23 cellular contexts compared by ENCODE assay signal in the genomic region with DNA sequence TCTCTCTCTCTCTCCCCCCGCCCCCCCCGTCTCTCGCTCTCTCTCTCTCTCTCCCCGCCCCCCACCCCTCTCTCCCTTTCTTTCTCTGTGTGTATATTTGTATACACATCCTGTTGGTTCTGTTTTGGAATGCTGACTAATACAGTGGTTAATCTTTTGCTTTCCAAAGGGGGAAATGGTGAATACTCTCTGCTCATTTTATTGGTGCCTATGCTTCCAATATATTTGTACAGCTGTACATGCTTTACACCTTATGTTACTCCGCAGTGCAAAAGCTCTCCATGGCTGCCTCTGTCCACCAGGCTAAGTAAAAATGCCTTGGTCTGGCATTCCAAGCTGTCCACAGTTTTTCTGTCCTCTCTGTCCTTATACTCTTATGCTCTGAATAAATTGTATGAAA.
"Had no signal": no experiment of that assay in that cellular context is flagged by ENCODE, and none has a peak within 500 bp of the region (broad histone marks: within the 10 kb centered on the region; RNA-seq: fewer than 3 reads in every experiment).

No MANE protein-coding gene starts in this region.

- H3K27ac ChIP-seq: brain microvascular endothelial cell, esophagus muscularis mucosa, gastrocnemius medialis, thyroid gland, upper lobe of right lung, VCaP had no signal

- H3K9me3 Mint-ChIP-seq: activated naive CD8-positive, alpha-beta T cell treated with anti-CD3 and anti-CD28 coated beads, Interleukin-2, amount 50 U/mL, for 24 hours; activated T-helper 1 cell treated with anti-CD3 and anti-CD28 coated beads, Interleukin-12 subunit alpha, Interleukin-12 subunit beta, Interleukin-2, Interleukin-4 antibody, amounts not matched to agents 30 ng/mL and 10 ng/mL and 1 ng/mL, durations not matched to agents 14 hours and 24 hours and 36 hours; nephron progenitor cell had no signal

- H3K4me3 Mint-ChIP-seq: activated CD8-positive, alpha-beta T cell treated with anti-CD3 and anti-CD28 coated beads, Interleukin-2, amount 10 ng/mL, durations not matched to agents 7 days and 5 days; activated naive CD8-positive, alpha-beta T cell treated with anti-CD3 and anti-CD28 coated beads, Interleukin-2, amount 50 U/mL, for 24 hours; activated T-helper 1 cell treated with anti-CD3 and anti-CD28 coated beads, Interleukin-12 subunit alpha, Interleukin-12 subunit beta, Interleukin-2, Interleukin-4 antibody, amounts not matched to agents 30 ng/mL and 10 ng/mL and 1 ng/mL, durations not matched to agents 14 hours and 24 hours and 36 hours; nephron progenitor cell had no signal

- ATAC-seq: activated CD8-positive, alpha-beta T cell treated with anti-CD3 and anti-CD28 coated beads, Interleukin-2, amount 10 ng/mL, durations not matched to agents 7 days and 5 days; activated naive CD8-positive, alpha-beta T cell treated with anti-CD3 and anti-CD28 coated beads, Interleukin-2, amount 50 U/mL, for 24 hours; gastrocnemius medialis; stimulated activated naive CD8-positive, alpha-beta T cell treated with anti-CD3 and anti-CD28 coated beads, Interleukin-15, Interleukin-2, amounts not matched to agents 100 U/mL and 50 U/mL, for 24 hours; upper lobe of right lung had no signal

- H3K4me1 ChIP-seq: esophagus muscularis mucosa, gastrocnemius medialis, thyroid gland, upper lobe of right lung had no signal

- H3K27me3 ChIP-seq: brain microvascular endothelial cell, esophagus muscularis mucosa, gastrocnemius medialis, thyroid gland, upper lobe of right lung had no signal

- H3K4me1 Mint-ChIP-seq: activated naive CD8-positive, alpha-beta T cell treated with anti-CD3 and anti-CD28 coated beads, Interleukin-2, amount 50 U/mL, for 24 hours had no signal

- H3K9me3 ChIP-seq: esophagus muscularis mucosa, gastrocnemius medialis, thyroid gland, upper lobe of right lung had no signal

- DNase-seq: activated CD4-positive, alpha-beta T cell treated with anti-CD3 and anti-CD28 coated beads, Interleukin-2, amount 50 U/mL, for 1 hour; activated CD4-positive, CD25-positive, alpha-beta regulatory T cell treated with anti-CD3 and anti-CD28 coated beads, Interleukin-2, amount 50 U/mL, for 72 hours; activated CD8-positive, alpha-beta T cell treated with anti-CD3 and anti-CD28 coated beads, Interleukin-2, amount 10 ng/mL, durations not matched to agents 7 days and 5 days; activated gamma-delta T cell; activated naive CD4-positive, alpha-beta T cell treated with anti-CD3 and anti-CD28 coated beads, Interleukin-2, amount 50 U/mL, for 16 hours; activated naive CD8-positive, alpha-beta T cell treated with anti-CD3 and anti-CD28 coated beads, Interleukin-2, amount 50 U/mL, for 24 hours; anterior cingulate cortex; brain microvascular endothelial cell; central memory CD4-positive, alpha-beta T cell; dermis blood vessel endothelial cell; effector CD8-positive, alpha-beta T cell; gastrocnemius medialis; head of caudate nucleus; hypothalamus; nephron progenitor cell; occipital lobe; stimulated activated CD4-positive, alpha-beta T cell treated with anti-CD3 and anti-CD28 coated beads, Interleukin-4, amount 100 ng/mL, for 24 hours; stimulated activated naive CD8-positive, alpha-beta T cell treated with anti-CD3 and anti-CD28 coated beads, Interleukin-15, Interleukin-2, amounts not matched to agents 100 U/mL and 50 U/mL, for 24 hours; thyroid gland; upper lobe of right lung had no signal

- H3K36me3 ChIP-seq: brain microvascular endothelial cell, esophagus muscularis mucosa, gastrocnemius medialis, thyroid gland, upper lobe of right lung had no signal

- H3K27me3 Mint-ChIP-seq: activated naive CD8-positive, alpha-beta T cell treated with anti-CD3 and anti-CD28 coated beads, Interleukin-2, amount 50 U/mL, for 24 hours had no signal

- H3K27ac Mint-ChIP-seq: activated CD8-positive, alpha-beta T cell treated with anti-CD3 and anti-CD28 coated beads, Interleukin-2, amount 10 ng/mL, durations not matched to agents 7 days and 5 days; activated naive CD8-positive, alpha-beta T cell treated with anti-CD3 and anti-CD28 coated beads, Interleukin-2, amount 50 U/mL, for 24 hours; activated T-helper 1 cell treated with anti-CD3 and anti-CD28 coated beads, Interleukin-12 subunit alpha, Interleukin-12 subunit beta, Interleukin-2, Interleukin-4 antibody, amounts not matched to agents 30 ng/mL and 10 ng/mL and 1 ng/mL, durations not matched to agents 14 hours and 24 hours and 36 hours; nephron progenitor cell had no signal

- H3K4me3 ChIP-seq: esophagus muscularis mucosa, gastrocnemius medialis, thyroid gland, upper lobe of right lung had no signal
